In the genomic region with DNA sequence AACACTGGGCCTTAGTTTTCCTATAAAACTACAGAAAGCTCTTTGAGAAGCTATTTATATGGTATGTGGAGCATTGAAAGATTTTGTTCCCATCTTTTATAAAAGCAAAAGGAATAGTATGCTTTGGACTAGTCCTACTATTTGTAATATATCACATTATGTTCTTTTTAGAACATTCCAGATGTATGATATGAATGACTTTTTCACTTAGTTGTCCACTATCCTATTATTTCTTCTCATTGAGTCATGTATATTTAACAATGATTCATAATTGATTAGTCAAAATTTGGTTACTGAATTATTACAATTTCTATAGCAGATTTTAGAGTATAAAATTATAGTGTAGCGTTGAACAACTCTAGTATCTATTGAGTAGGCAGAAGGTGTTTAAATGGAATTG, we compare ENCODE assay signal across 32 cellular contexts. TPM values are rescaled to one million over a fixed set of nuclear protein-coding genes. Genes with fewer than 3 reads are reported as not detected.
"Had no signal": no experiment of that assay in that cellular context is flagged by ENCODE, and none has a peak within 500 bp of the region (broad histone marks: within the 10 kb centered on the region; RNA-seq: fewer than 3 reads in every experiment).

No MANE protein-coding gene starts in this region.

- H2AFZ ChIP-seq: neural progenitor cell, parathyroid adenoma had no signal

- H3K9me3 ChIP-seq: left lung, lower lobe of right lung, neutrophil, psoas muscle, right lobe of liver, stomach, testis, thyroid gland, transverse colon, upper lobe of left lung, vagina had no signal

- ATAC-seq: left colon; left lung; lower lobe of right lung; natural killer cell; psoas muscle; right lobe of liver; stimulated activated naive B cell treated with anti-CD40 and anti-IgM and Interleukin-4, amounts not matched to agents 10 μg/mL and 1 μg/mL and 100 μg/mL, for 72 hours; stimulated activated naive CD8-positive, alpha-beta T cell treated with anti-CD3 and anti-CD28 coated beads, Interleukin-15, Interleukin-2, amounts not matched to agents 100 U/mL and 50 U/mL, for 24 hours had no signal

- H3K36me3 ChIP-seq: left lung, lower lobe of right lung, neural progenitor cell, neutrophil, right lobe of liver, thyroid gland, transverse colon, upper lobe of left lung, vagina had no signal

- H3K4me1 ChIP-seq: parathyroid adenoma, psoas muscle, testis, thyroid gland, vagina had no signal

- H3K79me2 ChIP-seq: parathyroid adenoma had no signal

- H3K27me3 ChIP-seq: left lung, neural progenitor cell, neutrophil, right lobe of liver, stomach, testis, thyroid gland, transverse colon, upper lobe of left lung, vagina had no signal

- H3K4me3 ChIP-seq: left lung, lower lobe of right lung, neural progenitor cell, psoas muscle, right lobe of liver, skin epidermis, stomach, testis, thyroid gland, transverse colon, upper lobe of left lung, vagina had no signal

- H3K9ac ChIP-seq: neural progenitor cell, parathyroid adenoma had no signal

- H3K27ac ChIP-seq: left lung, lower lobe of right lung, neural progenitor cell, neutrophil, parathyroid adenoma, psoas muscle, right lobe of liver, stomach, testis, thyroid gland, transverse colon, upper lobe of left lung, vagina had no signal

- H3K4me2 ChIP-seq: neural progenitor cell had no signal

- DNase-seq: hippocampal formation; immature natural killer cell; kidney; left colon; left lung; lower lobe of right lung; mammary epithelial cell; mesenchymal stem cell; naive B cell; natural killer cell; nephron progenitor cell; occipital lobe; psoas muscle; right lobe of liver; stimulated activated CD4-positive, alpha-beta T cell treated with anti-CD3 and anti-CD28 coated beads, Interleukin-12 subunit alpha, Interleukin-12 subunit beta, amount 100 ng/mL, for 4 hours; stimulated activated CD4-positive, alpha-beta T cell treated with anti-CD3 and anti-CD28 coated beads, Interleukin-15, amount 100 ng/mL, for 24 hours; stimulated activated CD4-positive, alpha-beta T cell treated with anti-CD3 and anti-CD28 coated beads, Interleukin-2, amount 100 ng/mL, for 24 hours; stimulated activated CD4-positive, alpha-beta T cell treated with anti-CD3 and anti-CD28 coated beads, Interleukin-4, amount 100 ng/mL, for 1 hour; stimulated activated naive B cell treated with anti-CD40 and anti-IgM and Interleukin-4, amounts not matched to agents 10 μg/mL and 1 μg/mL and 100 μg/mL, for 72 hours; stimulated activated naive CD8-positive, alpha-beta T cell treated with anti-CD3 and anti-CD28 coated beads, Interleukin-15, Interleukin-2, amounts not matched to agents 100 U/mL and 50 U/mL, for 24 hours; stomach; testis; thyroid gland; transverse colon; upper lobe of left lung had no signal

RNA-seq across cellular contexts. Expression of a gene that starts 34.2 kb away (rescaled TPM):
- total RNA-seq: osteocyte, posterior vena cava, psoas muscle had no signal
